In genomic region chr20:63520939-63521601, GRCh38 we compare ENCODE assay signal across 8 cellular contexts. TPM values are rescaled to one million over a fixed set of nuclear protein-coding genes. Genes with fewer than 3 reads are reported as not detected.
DNase-seq lines count a peak whose midpoint lies in the region; ATAC-seq and TF ChIP-seq lines count a peak whose summit lies in the region.

No MANE protein-coding gene starts in this region.

- H3K27ac Mint-ChIP-seq in activated T-helper 2 cell treated with anti-CD3 and anti-CD28 coated beads, Interferon-gamma antibody, Interleukin-2, Interleukin-4, amounts not matched to agents 10 μg/mL and 5 μg/mL and 100 μg/mL, durations not matched to agents 14 hours and 24 hours and 36 hours = peak overlapping the region; percentile 69
- no peak overlapping the region for H3K27ac Mint-ChIP-seq in natural killer cell treated with Interleukin-12 subunit alpha and Interleukin-12 subunit beta and Interleukin-15 and Interleukin-18, amount 100 ng/mL, for 72 hours

- intact Hi-C loops in activated T-helper 2 cell treated with anti-CD3 and anti-CD28 coated beads, Interferon-gamma antibody, Interleukin-2, Interleukin-4, amounts not matched to agents 10 μg/mL and 5 μg/mL and 100 μg/mL, durations not matched to agents 14 hours and 24 hours and 36 hours (cut with micrococcal nuclease) = loop anchor here (1.0 to 2.0 kb wide), 2 partner anchors 16 to 32 kb away; partner anchors contain the start of gene PTK6

- H3K4me1 ChIP-seq in NT2/D1 (ENCODE audit: insufficient read depth, insufficient read length) = peaks cover 29% of the 10 kb centered on the region

- peaks cover 9% of the 10 kb centered on the region for H3K9me3 Mint-ChIP-seq in activated T-helper 2 cell treated with anti-CD3 and anti-CD28 coated beads, Interferon-gamma antibody, Interleukin-2, Interleukin-4, amounts not matched to agents 10 μg/mL and 5 μg/mL and 100 μg/mL, durations not matched to agents 14 hours and 24 hours and 36 hours
- H3K9me3 Mint-ChIP-seq in natural killer cell treated with Interleukin-12 subunit alpha and Interleukin-12 subunit beta and Interleukin-15 and Interleukin-18, amount 100 ng/mL, for 72 hours = no peaks in the 10 kb centered on the region

- H3K4me3 Mint-ChIP-seq in activated T-helper 2 cell treated with anti-CD3 and anti-CD28 coated beads, Interferon-gamma antibody, Interleukin-2, Interleukin-4, amounts not matched to agents 10 μg/mL and 5 μg/mL and 100 μg/mL, durations not matched to agents 14 hours and 24 hours and 36 hours (ENCODE audit: low read depth) = peak overlapping the region; percentile 80
- H3K4me3 Mint-ChIP-seq in natural killer cell treated with Interleukin-12 subunit alpha and Interleukin-12 subunit beta and Interleukin-15 and Interleukin-18, amount 100 ng/mL, for 72 hours = peak overlapping the region; percentile 77

- H3K9me3 ChIP-seq in NT2/D1 (ENCODE audit: insufficient read depth, low read length) = peaks cover 18% of the 10 kb centered on the region; the same call in 1 of the 2 replicates

- H3K9ac ChIP-seq in NT2/D1 (ENCODE audit: insufficient read length, low read depth) = peak overlapping the region; percentile 100

- DNase-seq in AG08395 (ENCODE audit: low spot score) = peak; percentile 81
- DNase-seq in NT2/D1 (ENCODE audit: low read depth, low spot score) = no peak
- DNase-seq in activated T-helper 2 cell treated with anti-CD3 and anti-CD28 coated beads, Interferon-gamma antibody, Interleukin-2, Interleukin-4, amounts not matched to agents 10 μg/mL and 5 μg/mL and 100 μg/mL, durations not matched to agents 14 hours and 24 hours and 36 hours (ENCODE audit: low spot score) = peak; percentile 69
- DNase-seq in fibroblast of the aortic adventitia (ENCODE audit: low read depth) = peak; percentile 60
- DNase-seq in natural killer cell treated with Interleukin-12 subunit alpha and Interleukin-12 subunit beta and Interleukin-15 and Interleukin-18, amount 100 ng/mL, for 72 hours (ENCODE audit: low spot score) = peak; percentile 71
- DNase-seq in stimulated activated naive CD8-positive, alpha-beta T cell treated with anti-CD3 and anti-CD28 coated beads, Interleukin-15, Interleukin-2, amounts not matched to agents 100 U/mL and 50 U/mL, for 24 hours = peak; percentile 79

- H3K27me3 ChIP-seq in NT2/D1 (ENCODE audit: insufficient read depth, insufficient read length) = peaks cover 3% of the 10 kb centered on the region

- H3K27me3 Mint-ChIP-seq in activated T-helper 2 cell treated with anti-CD3 and anti-CD28 coated beads, Interferon-gamma antibody, Interleukin-2, Interleukin-4, amounts not matched to agents 10 μg/mL and 5 μg/mL and 100 μg/mL, durations not matched to agents 14 hours and 24 hours and 36 hours (ENCODE audit: low read depth) = peaks cover 7% of the 10 kb centered on the region
- H3K27me3 Mint-ChIP-seq in natural killer cell treated with Interleukin-12 subunit alpha and Interleukin-12 subunit beta and Interleukin-15 and Interleukin-18, amount 100 ng/mL, for 72 hours = peaks cover 0 to 5% of the 10 kb centered on the region in 2 donors

- H3K4me1 Mint-ChIP-seq in activated T-helper 2 cell treated with anti-CD3 and anti-CD28 coated beads, Interferon-gamma antibody, Interleukin-2, Interleukin-4, amounts not matched to agents 10 μg/mL and 5 μg/mL and 100 μg/mL, durations not matched to agents 14 hours and 24 hours and 36 hours (ENCODE audit: low read depth) = peaks cover 6% of the 10 kb centered on the region
- peaks cover 4 to 8% of the 10 kb centered on the region in 2 donors for H3K4me1 Mint-ChIP-seq in natural killer cell treated with Interleukin-12 subunit alpha and Interleukin-12 subunit beta and Interleukin-15 and Interleukin-18, amount 100 ng/mL, for 72 hours (ENCODE audit: low read depth in 2 of 2)

- no peak for TF ChIP-seq CTCF in fibroblast of the aortic adventitia (IDR thresholded peaks at IDR 0.05; ENCODE audit: insufficient read depth, low read length)

- peaks cover 33% of the 10 kb centered on the region for H3K36me3 Mint-ChIP-seq in activated T-helper 2 cell treated with anti-CD3 and anti-CD28 coated beads, Interferon-gamma antibody, Interleukin-2, Interleukin-4, amounts not matched to agents 10 μg/mL and 5 μg/mL and 100 μg/mL, durations not matched to agents 14 hours and 24 hours and 36 hours (ENCODE audit: low read depth)
- H3K36me3 Mint-ChIP-seq in natural killer cell treated with Interleukin-12 subunit alpha and Interleukin-12 subunit beta and Interleukin-15 and Interleukin-18, amount 100 ng/mL, for 72 hours = no peaks in the 10 kb centered on the region

- peak overlapping the region; percentile 98 for H3K4me3 ChIP-seq in NT2/D1 (ENCODE audit: insufficient read length, low read depth)
- peak overlapping the region; percentile 85 for H3K4me3 ChIP-seq in fibroblast of the aortic adventitia (ENCODE audit: low read depth, low read length)

- ATAC-seq in GM18868 (IDR thresholded peaks at IDR 0.05; ENCODE audit: unreplicated experiment) (peak; percentile 46), HG03108 (IDR thresholded peaks at IDR 0.05; ENCODE audit: unreplicated experiment) (peak; percentile 29)
- peak; percentile 57 to 71 for ATAC-seq in natural killer cell treated with Interleukin-12 subunit alpha and Interleukin-12 subunit beta and Interleukin-15 and Interleukin-18, amount 100 ng/mL, for 72 hours
- ATAC-seq in stimulated activated naive CD8-positive, alpha-beta T cell treated with anti-CD3 and anti-CD28 coated beads, Interleukin-15, Interleukin-2, amounts not matched to agents 100 U/mL and 50 U/mL, for 24 hours = peak; percentile 65

- H3K36me3 ChIP-seq in NT2/D1 (ENCODE audit: insufficient read depth, insufficient read length, low read length) = peaks cover 35% of the 10 kb centered on the region

RNA-seq across cellular contexts. Expression of gene PPDPF, which starts 0.5 kb away (rescaled TPM):
- total RNA-seq in activated T-helper 2 cell treated with anti-CD3 and anti-CD28 coated beads, Interferon-gamma antibody, Interleukin-2, Interleukin-4, amounts not matched to agents 10 μg/mL and 5 μg/mL and 100 μg/mL, durations not matched to agents 14 hours and 24 hours and 36 hours = 135 and 143 TPM in 2 replicates
- total RNA-seq in fibroblast of the aortic adventitia (ENCODE audit: low replicate concordance) = 35.3 and 97.0 TPM in 2 replicates
- 10 to 100 TPM; 66.4 to 96.9 TPM for total RNA-seq in natural killer cell treated with Interleukin-12 subunit alpha and Interleukin-12 subunit beta and Interleukin-15 and Interleukin-18, amount 100 ng/mL, for 72 hours

RNA-seq across cellular contexts. Expression of gene PTK6, which starts 16.1 kb away (rescaled TPM):
- total RNA-seq in activated T-helper 2 cell treated with anti-CD3 and anti-CD28 coated beads, Interferon-gamma antibody, Interleukin-2, Interleukin-4, amounts not matched to agents 10 μg/mL and 5 μg/mL and 100 μg/mL, durations not matched to agents 14 hours and 24 hours and 36 hours = 0.32 and 0.46 TPM in 2 replicates
- total RNA-seq in fibroblast of the aortic adventitia (ENCODE audit: low replicate concordance) = not detected in 2 replicates
- total RNA-seq in natural killer cell treated with Interleukin-12 subunit alpha and Interleukin-12 subunit beta and Interleukin-15 and Interleukin-18, amount 100 ng/mL, for 72 hours = under 1 TPM in 1 of 2 donors, not detected in 1; 0.19 TPM

RNA-seq across cellular contexts. Expression of gene EEF1A2, which starts 22.2 kb away (rescaled TPM):
- 1.4 and 2.4 TPM in 2 replicates for total RNA-seq in activated T-helper 2 cell treated with anti-CD3 and anti-CD28 coated beads, Interferon-gamma antibody, Interleukin-2, Interleukin-4, amounts not matched to agents 10 μg/mL and 5 μg/mL and 100 μg/mL, durations not matched to agents 14 hours and 24 hours and 36 hours
- 0.18 TPM in 1 of 2 replicates, not detected in the other for total RNA-seq in fibroblast of the aortic adventitia (ENCODE audit: low replicate concordance)
- 1 to 10 TPM; 3.1 to 6.1 TPM for total RNA-seq in natural killer cell treated with Interleukin-12 subunit alpha and Interleukin-12 subunit beta and Interleukin-15 and Interleukin-18, amount 100 ng/mL, for 72 hours

RNA-seq across cellular contexts. Expression of gene SRMS, which starts 26.5 kb away (rescaled TPM):
- total RNA-seq in activated T-helper 2 cell treated with anti-CD3 and anti-CD28 coated beads, Interferon-gamma antibody, Interleukin-2, Interleukin-4, amounts not matched to agents 10 μg/mL and 5 μg/mL and 100 μg/mL, durations not matched to agents 14 hours and 24 hours and 36 hours = not detected in 2 replicates
- not detected in 2 replicates for total RNA-seq in fibroblast of the aortic adventitia (ENCODE audit: low replicate concordance)
- total RNA-seq in natural killer cell treated with Interleukin-12 subunit alpha and Interleukin-12 subunit beta and Interleukin-15 and Interleukin-18, amount 100 ng/mL, for 72 hours = not detected

RNA-seq across cellular contexts. Expression of gene FNDC11, which starts 32.9 kb away (rescaled TPM):
- total RNA-seq in activated T-helper 2 cell treated with anti-CD3 and anti-CD28 coated beads, Interferon-gamma antibody, Interleukin-2, Interleukin-4, amounts not matched to agents 10 μg/mL and 5 μg/mL and 100 μg/mL, durations not matched to agents 14 hours and 24 hours and 36 hours = 0.18 and 0.27 TPM in 2 replicates
- 0.25 and 0.45 TPM in 2 replicates for total RNA-seq in fibroblast of the aortic adventitia (ENCODE audit: low replicate concordance)
- under 1 TPM; 0.31 to 0.39 TPM for total RNA-seq in natural killer cell treated with Interleukin-12 subunit alpha and Interleukin-12 subunit beta and Interleukin-15 and Interleukin-18, amount 100 ng/mL, for 72 hours
